ENCODE assay signal across 8 cellular contexts in the genomic region with DNA sequence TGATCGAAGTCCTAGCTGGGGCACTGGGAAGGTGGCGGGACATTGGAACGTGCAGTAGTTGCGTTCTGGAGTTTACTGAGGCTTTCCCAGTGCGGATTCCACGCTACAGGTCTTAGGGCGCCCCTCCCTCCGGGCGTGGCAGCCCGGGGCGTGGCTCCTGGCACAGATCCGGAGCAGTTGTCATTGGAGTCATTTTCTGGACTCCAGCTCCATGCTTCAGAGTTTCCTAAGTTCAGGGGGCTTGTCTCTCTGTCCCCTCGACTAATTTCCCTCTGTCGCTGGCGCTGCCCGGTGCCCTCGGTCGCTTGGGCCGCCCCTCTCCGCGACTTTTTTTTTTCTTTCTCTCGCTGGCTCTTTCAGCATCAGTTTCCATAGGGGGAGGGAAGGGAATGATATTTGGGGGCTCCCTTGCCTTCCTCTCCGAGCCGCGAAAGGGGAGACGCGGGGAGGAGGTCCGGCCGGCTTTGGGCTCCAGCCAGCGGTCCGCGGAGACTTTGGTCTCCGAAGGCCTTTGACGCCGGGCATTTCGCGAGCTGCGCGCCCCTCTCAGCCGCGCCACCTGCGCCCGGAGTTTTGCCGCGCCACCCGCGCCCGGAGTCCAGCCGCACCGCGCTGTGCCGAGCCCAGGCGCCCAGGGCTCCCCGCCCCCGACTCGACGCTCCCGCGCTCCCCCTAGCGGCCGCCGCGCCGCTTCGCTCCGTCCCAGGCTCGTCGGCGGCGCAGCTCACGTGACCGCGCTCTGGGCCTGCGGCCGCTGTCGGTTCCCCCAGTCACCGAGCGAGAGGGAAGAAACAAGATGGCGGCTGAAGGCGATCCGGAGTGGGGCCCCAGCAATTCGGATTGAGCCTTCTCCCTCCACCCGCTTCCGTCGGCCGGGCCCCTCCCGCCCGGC. TPM values are rescaled to one million over a fixed set of nuclear protein-coding genes. Genes with fewer than 3 reads are reported as not detected.
A peak's percentile ranks its signal among the peaks of the same experiment; 100 is the strongest.
DNase-seq lines count a peak whose midpoint lies in the region; ATAC-seq, FAIRE-seq and TF ChIP-seq lines count a peak whose summit lies in the region.

TSS of gene BPTF (plus strand) at position 769 of the 892 bp plus-strand sequence. CDS start 222 bp downstream, outside the sequence.

- no peak within 1 kb of the TSS for H2AFZ ChIP-seq in OCI-LY1 (ENCODE audit: low read length)

- intact Hi-C loops in mucosa of descending colon (cut with DNase I, micrococcal nuclease): no loop called here

- H3K4me3 ChIP-seq in HUES6 (ENCODE audit: low read depth, low read length) (peak within 1 kb of the TSS; percentile 97), OCI-LY1 (ENCODE audit: low read depth, low read length, poor library complexity, severe bottlenecking) (peak within 1 kb of the TSS; percentile 87), mucosa of descending colon (peak within 1 kb of the TSS; percentile 54)

- H3K9ac ChIP-seq in HUES6 (ENCODE audit: low read length) (peak within 1 kb of the TSS; percentile 95), OCI-LY1 (ENCODE audit: low read length) (peak within 1 kb of the TSS; percentile 93)

- no peaks in the 10 kb centered on the region for H3F3A ChIP-seq in OCI-LY1 (ENCODE audit: insufficient read depth, low read length)

- ATAC-seq in GM21423 (IDR thresholded peaks at IDR 0.05; ENCODE audit: unreplicated experiment) (peak; percentile 80), mucosa of descending colon (peak; percentile 96)

- H3K36me3 ChIP-seq in HUES6 (ENCODE audit: control insufficient read depth, insufficient read depth, low read length) (no peaks in the 10 kb centered on the region), OCI-LY1 (ENCODE audit: insufficient read depth, low read length) (peaks cover 14% of the 10 kb centered on the region), mucosa of descending colon (ENCODE audit: low read depth) (no peaks in the 10 kb centered on the region)

- no peaks in the 10 kb centered on the region for H3K27me3 ChIP-seq in HUES6 (ENCODE audit: control insufficient read depth, insufficient read depth, low read length)
- H3K27me3 ChIP-seq in OCI-LY1 (ENCODE audit: insufficient read depth, low read length): no peaks in the 10 kb centered on the region

- no peak for FAIRE-seq in D721Med (lab: Jason Lieb, UNC)

- DNase-seq in D721Med (ENCODE audit: insufficient read length, low spot score): peak; percentile 48
- DNase-seq in activated CD8-positive, alpha-beta memory T cell treated with anti-CD3 and anti-CD28 coated beads, Interleukin-2, amount 50 U/mL, for 48 hours: peak; percentile 97
- peak; percentile 58 for DNase-seq in epidermal melanocyte (ENCODE audit: insufficient read length, low spot score)
- peak; percentile 93 to 96 (median 96) for DNase-seq in mucosa of descending colon
- DNase-seq in stimulated activated CD8-positive, alpha-beta memory T cell treated with anti-CD3 and anti-CD28 coated beads, Interleukin-4, amount 100 ng/mL, for 24 hours (ENCODE audit: low read depth): peak; percentile 85

- H3K9me2 ChIP-seq in OCI-LY1 (ENCODE audit: low read depth, low read length): no peaks in the 10 kb centered on the region

- H3K27ac ChIP-seq in HUES6 (ENCODE audit: low read depth, low read length): no peak within 1 kb of the TSS; the same call in 1 of the 2 replicates
- H3K27ac ChIP-seq in OCI-LY1 (ENCODE audit: low read depth, low read length, poor library complexity, severe bottlenecking): peak within 1 kb of the TSS; percentile 91

- peaks cover 36% of the 10 kb centered on the region for H3K79me2 ChIP-seq in OCI-LY1 (ENCODE audit: insufficient read depth, low read length)

- no peaks in the 10 kb centered on the region for H4K20me1 ChIP-seq in OCI-LY1 (ENCODE audit: insufficient read depth, low read length)

- H3K4me2 ChIP-seq in OCI-LY1 (ENCODE audit: low read length): peak within 1 kb of the TSS; percentile 92

- H3K9me3 ChIP-seq in HUES6 (ENCODE audit: control insufficient read depth, insufficient read depth, low read depth, low read length) (no peaks in the 10 kb centered on the region), OCI-LY1 (ENCODE audit: low read length) (no peaks in the 10 kb centered on the region), mucosa of descending colon (no peaks in the 10 kb centered on the region)

- H3K4me1 ChIP-seq in HUES6 (ENCODE audit: control insufficient read depth, insufficient read depth, low read length): peaks cover 9% of the 10 kb centered on the region
- peaks cover 62% of the 10 kb centered on the region for H3K4me1 ChIP-seq in OCI-LY1 (ENCODE audit: insufficient read depth, low read length, severe bottlenecking)
- peaks cover 22% of the 10 kb centered on the region for H3K4me1 ChIP-seq in mucosa of descending colon (ENCODE audit: low read depth)

- TF ChIP-seq CTCF in D721Med (IDR thresholded peaks at IDR 0.05; ENCODE audit: insufficient read depth, missing control alignments) (peak; percentile 96), OCI-LY1 (IDR thresholded peaks at IDR 0.05; ENCODE audit: low read length) (peak; percentile 87), mucosa of descending colon (IDR thresholded peaks at IDR 0.05) (peak; percentile 96)

RNA-seq across cellular contexts. Expression of gene BPTF, which starts in this region (rescaled TPM):
- total RNA-seq in mucosa of descending colon: 100 to 1,000 TPM in 1 of 3 donors, 10 to 100 TPM in 2; 80.6 to 115 (median 90.0) TPM
